ENCODE assay signal across 9 cellular contexts in genomic region chr6:119533603-119534279, GRCh38.
DNase-seq lines count a peak whose midpoint lies in the region; ATAC-seq and TF ChIP-seq lines count a peak whose summit lies in the region.
"Had no signal": no experiment of that assay in that cellular context is flagged by ENCODE, and none has a peak within 500 bp of the region (broad histone marks: within the 10 kb centered on the region; RNA-seq: fewer than 3 reads in every experiment).

No MANE protein-coding gene starts in this region.

- no peak overlapping the region for H3K4me3 ChIP-seq in lung
- no peak overlapping the region for H3K4me3 ChIP-seq in dorsolateral prefrontal cortex

- 30 to 59% methylated on average over 5 of the region's 5 CpGs for WGBS in lung, 2 donors

- DNase-seq in HCEC 1CT (peak; percentile 88), NCI-H774 (lab: John Stamatoyannopoulos, UW) (peak; percentile 60), lung (ENCODE audit: low spot score) (no peak), DMS 273 (lab: John Stamatoyannopoulos, UW; ENCODE audit: unreplicated experiment) (no peak), posterior vena cava (ENCODE audit: low spot score) (no peak), dorsolateral prefrontal cortex (no peak)
- no peak for DNase-seq in NK-92 treated with Interleukin-12 subunit alpha and Interleukin-12 subunit beta, amount 100 ng/mL, for 24 hours (lab: John Stamatoyannopoulos, UW)
- DNase-seq: dermis blood vessel endothelial cell had no signal

- H3K27me3 ChIP-seq in lung (ENCODE audit: control insufficient read depth, insufficient read depth) (no peaks in the 10 kb centered on the region), dorsolateral prefrontal cortex (peaks cover 0 to 3% (median 0%) of the 10 kb centered on the region in 45 donors)

- H3K9me3 ChIP-seq in lung (ENCODE audit: control insufficient read depth in 2 of 2, insufficient read depth in 1 of 2, low read length in 1 of 2), result no peaks in the 10 kb centered on the region

- intact Hi-C loops in posterior vena cava (cut with DNase I), result no loop called here
- intact Hi-C loops in dorsolateral prefrontal cortex (cut with DNase I), result no loop called here

- TF ChIP-seq CTCF in lung (IDR thresholded peaks at IDR 0.05; ENCODE audit: control extremely low read depth, extremely low read depth) (no peak), dorsolateral prefrontal cortex (IDR thresholded peaks at IDR 0.05 in 54 of 56, conservative IDR thresholded peaks at IDR 0.05 in 2 of 56; ENCODE audit: low read depth in 1 of 56, partially characterized antibody in 56 of 56) (no peak)

- no peaks in the 10 kb centered on the region for H3K4me1 ChIP-seq in lung (ENCODE audit: control insufficient read depth in 2 of 2, insufficient read depth in 2 of 2, low read length in 2 of 2)

- H3K36me3 ChIP-seq in lung (ENCODE audit: control insufficient read depth in 2 of 2, insufficient read depth in 2 of 2, low read length in 2 of 2), result peaks cover 0 to 1% of the 10 kb centered on the region in 2 donors

- H3K27ac ChIP-seq in lung (ENCODE audit: low read depth in 1 of 2, low read length in 1 of 2), result no peak overlapping the region
- no peak overlapping the region for H3K27ac ChIP-seq in dorsolateral prefrontal cortex

- ATAC-seq in GM18502 (IDR thresholded peaks at IDR 0.05; ENCODE audit: poor library complexity, unreplicated experiment) (peak; percentile 78), lung (ENCODE audit: insufficient read depth, low FRiP score) (peak; percentile 38)

Comparison
In these comparisons a context has a peak if more than half of its experiments do, and no peak if none do; other contexts are left out.
1. DNase-seq: peak in HCEC 1CT (single experiment) and NCI-H774 (single experiment); none in lung (single experiment), DMS 273 (single experiment), posterior vena cava (single experiment), NK-92 treated with Interleukin-12 subunit alpha and Interleukin-12 subunit beta, amount 100 ng/mL, for 24 hours (single experiment) and dorsolateral prefrontal cortex (0 of 10).